In genomic region chr1:29684141-29684540, GRCh38 we compare ENCODE assay signal across 15 cellular contexts.
"Had no signal": no experiment of that assay in that cellular context is flagged by ENCODE, and none has a peak within 500 bp of the region (broad histone marks: within the 10 kb centered on the region; RNA-seq: fewer than 3 reads in every experiment).

No MANE protein-coding gene starts in this region.

- H3K4me3 ChIP-seq: left lung, transverse colon had no signal

- H3K27ac ChIP-seq: left lung, neutrophil, parathyroid adenoma, transverse colon had no signal

- DNase-seq: activated CD4-positive, alpha-beta T cell treated with anti-CD3 and anti-CD28 coated beads, Interleukin-2, amount 10 ng/mL, durations not matched to agents 7 days and 5 days; activated naive CD4-positive, alpha-beta T cell treated with Interleukin-2 at 50 U/mL for 16 hours; anterior cingulate cortex; central memory CD4-positive, alpha-beta T cell; erythroblast; kidney; left lung; stimulated activated CD4-positive, alpha-beta T cell treated with anti-CD3 and anti-CD28 coated beads, Interleukin-12 subunit alpha, Interleukin-12 subunit beta, amount 100 ng/mL, for 4 hours; stimulated activated naive CD8-positive, alpha-beta T cell treated with anti-CD3 and anti-CD28 coated beads, Interleukin-15, Interleukin-2, amounts not matched to agents 100 U/mL and 50 U/mL, for 24 hours; substantia nigra; transverse colon had no signal

- H3K9me3 ChIP-seq: left lung, neutrophil, transverse colon had no signal

- H3K27ac Mint-ChIP-seq: activated CD4-positive, alpha-beta T cell treated with anti-CD3 and anti-CD28 coated beads, Interleukin-2, amount 10 ng/mL, durations not matched to agents 7 days and 5 days; activated T-helper 2 cell treated with anti-CD3 and anti-CD28 coated beads, Interferon-gamma antibody, Interleukin-2, Interleukin-4, amounts not matched to agents 10 μg/mL and 5 μg/mL and 100 μg/mL, durations not matched to agents 14 hours and 24 hours and 36 hours had no signal

- H3K79me2 ChIP-seq: parathyroid adenoma had no signal

- H2AFZ ChIP-seq: parathyroid adenoma had no signal

- H3K4me3 Mint-ChIP-seq: activated CD4-positive, alpha-beta T cell treated with anti-CD3 and anti-CD28 coated beads, Interleukin-2, amount 10 ng/mL, durations not matched to agents 7 days and 5 days; brain had no signal

- H3K36me3 Mint-ChIP-seq: brain had no signal

- H3K36me3 ChIP-seq: left lung, neutrophil, transverse colon had no signal

- H3K4me1 ChIP-seq: left lung, transverse colon had no signal

- H3K27me3 Mint-ChIP-seq: activated CD4-positive, alpha-beta T cell treated with anti-CD3 and anti-CD28 coated beads, Interleukin-2, amount 10 ng/mL, durations not matched to agents 7 days and 5 days had no signal

- H3K9me3 Mint-ChIP-seq: activated CD4-positive, alpha-beta T cell treated with anti-CD3 and anti-CD28 coated beads, Interleukin-2, amount 10 ng/mL, durations not matched to agents 7 days and 5 days; activated T-helper 2 cell treated with anti-CD3 and anti-CD28 coated beads, Interferon-gamma antibody, Interleukin-2, Interleukin-4, amounts not matched to agents 10 μg/mL and 5 μg/mL and 100 μg/mL, durations not matched to agents 14 hours and 24 hours and 36 hours had no signal
